Comparison of ENCODE assay signal across 1 cellular context in the genomic region with DNA sequence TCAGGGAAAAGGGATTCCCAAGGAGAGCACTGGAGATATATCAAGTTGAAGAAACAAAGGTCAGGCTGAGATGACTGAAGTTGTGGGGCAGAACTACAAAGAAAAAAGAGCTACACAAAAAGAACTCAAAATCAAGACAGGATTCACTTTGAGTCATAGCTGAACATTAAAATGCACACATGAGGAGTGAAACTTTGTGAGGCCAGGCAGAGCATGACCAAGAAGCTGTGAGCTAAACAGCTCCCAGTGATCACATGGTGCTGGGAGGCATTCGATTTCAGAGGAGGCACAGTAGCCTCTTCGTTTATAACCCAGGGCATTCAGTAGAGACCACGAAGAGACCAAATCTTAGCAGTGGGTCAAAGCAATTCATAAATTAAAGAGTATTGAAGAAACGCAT.
TF ChIP-seq lines count a peak whose summit lies in the region.

No MANE protein-coding gene starts in this region.

TF ChIP-seq in GM23338, 12 proteins besides CTCF, POLR2A, EP300 and RAD21 (continued from another document):
- TF ChIP-seq, protein P1, sequence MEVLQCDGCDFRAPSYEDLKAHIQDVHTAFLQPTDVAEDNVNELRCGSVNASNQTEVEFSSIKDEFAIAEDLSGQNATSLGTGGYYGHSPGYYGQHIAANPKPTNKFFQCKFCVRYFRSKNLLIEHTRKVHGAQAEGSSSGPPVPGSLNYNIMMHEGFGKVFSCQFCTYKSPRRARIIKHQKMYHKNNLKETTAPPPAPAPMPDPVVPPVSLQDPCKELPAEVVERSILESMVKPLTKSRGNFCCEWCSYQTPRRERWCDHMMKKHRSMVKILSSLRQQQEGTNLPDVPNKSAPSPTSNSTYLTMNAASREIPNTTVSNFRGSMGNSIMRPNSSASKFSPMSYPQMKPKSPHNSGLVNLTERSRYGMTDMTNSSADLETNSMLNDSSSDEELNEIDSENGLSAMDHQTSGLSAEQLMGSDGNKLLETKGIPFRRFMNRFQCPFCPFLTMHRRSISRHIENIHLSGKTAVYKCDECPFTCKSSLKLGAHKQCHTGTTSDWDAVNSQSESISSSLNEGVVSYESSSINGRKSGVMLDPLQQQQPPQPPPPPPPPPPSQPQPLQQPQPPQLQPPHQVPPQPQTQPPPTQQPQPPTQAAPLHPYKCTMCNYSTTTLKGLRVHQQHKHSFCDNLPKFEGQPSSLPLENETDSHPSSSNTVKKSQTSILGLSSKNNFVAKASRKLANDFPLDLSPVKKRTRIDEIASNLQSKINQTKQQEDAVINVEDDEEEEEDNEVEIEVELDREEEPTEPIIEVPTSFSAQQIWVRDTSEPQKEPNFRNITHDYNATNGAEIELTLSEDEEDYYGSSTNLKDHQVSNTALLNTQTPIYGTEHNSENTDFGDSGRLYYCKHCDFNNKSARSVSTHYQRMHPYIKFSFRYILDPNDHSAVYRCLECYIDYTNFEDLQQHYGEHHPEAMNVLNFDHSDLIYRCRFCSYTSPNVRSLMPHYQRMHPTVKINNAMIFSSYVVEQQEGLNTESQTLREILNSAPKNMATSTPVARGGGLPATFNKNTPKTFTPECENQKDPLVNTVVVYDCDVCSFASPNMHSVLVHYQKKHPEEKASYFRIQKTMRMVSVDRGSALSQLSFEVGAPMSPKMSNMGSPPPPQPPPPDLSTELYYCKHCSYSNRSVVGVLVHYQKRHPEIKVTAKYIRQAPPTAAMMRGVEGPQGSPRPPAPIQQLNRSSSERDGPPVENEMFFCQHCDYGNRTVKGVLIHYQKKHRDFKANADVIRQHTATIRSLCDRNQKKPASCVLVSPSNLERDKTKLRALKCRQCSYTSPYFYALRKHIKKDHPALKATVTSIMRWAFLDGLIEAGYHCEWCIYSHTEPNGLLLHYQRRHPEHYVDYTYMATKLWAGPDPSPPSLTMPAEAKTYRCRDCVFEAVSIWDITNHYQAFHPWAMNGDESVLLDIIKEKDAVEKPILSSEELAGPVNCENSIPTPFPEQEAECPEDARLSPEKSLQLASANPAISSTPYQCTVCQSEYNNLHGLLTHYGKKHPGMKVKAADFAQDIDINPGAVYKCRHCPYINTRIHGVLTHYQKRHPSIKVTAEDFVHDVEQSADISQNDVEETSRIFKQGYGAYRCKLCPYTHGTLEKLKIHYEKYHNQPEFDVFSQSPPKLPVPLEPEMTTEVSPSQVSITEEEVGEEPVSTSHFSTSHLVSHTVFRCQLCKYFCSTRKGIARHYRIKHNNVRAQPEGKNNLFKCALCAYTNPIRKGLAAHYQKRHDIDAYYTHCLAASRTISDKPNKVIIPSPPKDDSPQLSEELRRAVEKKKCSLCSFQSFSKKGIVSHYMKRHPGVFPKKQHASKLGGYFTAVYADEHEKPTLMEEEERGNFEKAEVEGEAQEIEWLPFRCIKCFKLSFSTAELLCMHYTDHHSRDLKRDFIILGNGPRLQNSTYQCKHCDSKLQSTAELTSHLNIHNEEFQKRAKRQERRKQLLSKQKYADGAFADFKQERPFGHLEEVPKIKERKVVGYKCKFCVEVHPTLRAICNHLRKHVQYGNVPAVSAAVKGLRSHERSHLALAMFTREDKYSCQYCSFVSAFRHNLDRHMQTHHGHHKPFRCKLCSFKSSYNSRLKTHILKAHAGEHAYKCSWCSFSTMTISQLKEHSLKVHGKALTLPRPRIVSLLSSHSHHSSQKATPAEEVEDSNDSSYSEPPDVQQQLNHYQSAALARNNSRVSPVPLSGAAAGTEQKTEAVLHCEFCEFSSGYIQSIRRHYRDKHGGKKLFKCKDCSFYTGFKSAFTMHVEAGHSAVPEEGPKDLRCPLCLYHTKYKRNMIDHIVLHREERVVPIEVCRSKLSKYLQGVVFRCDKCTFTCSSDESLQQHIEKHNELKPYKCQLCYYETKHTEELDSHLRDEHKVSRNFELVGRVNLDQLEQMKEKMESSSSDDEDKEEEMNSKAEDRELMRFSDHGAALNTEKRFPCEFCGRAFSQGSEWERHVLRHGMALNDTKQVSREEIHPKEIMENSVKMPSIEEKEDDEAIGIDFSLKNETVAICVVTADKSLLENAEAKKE (CRISPR knock-in tag; IDR thresholded peaks at IDR 0.05) = no peak
- TF ChIP-seq, protein P2, sequence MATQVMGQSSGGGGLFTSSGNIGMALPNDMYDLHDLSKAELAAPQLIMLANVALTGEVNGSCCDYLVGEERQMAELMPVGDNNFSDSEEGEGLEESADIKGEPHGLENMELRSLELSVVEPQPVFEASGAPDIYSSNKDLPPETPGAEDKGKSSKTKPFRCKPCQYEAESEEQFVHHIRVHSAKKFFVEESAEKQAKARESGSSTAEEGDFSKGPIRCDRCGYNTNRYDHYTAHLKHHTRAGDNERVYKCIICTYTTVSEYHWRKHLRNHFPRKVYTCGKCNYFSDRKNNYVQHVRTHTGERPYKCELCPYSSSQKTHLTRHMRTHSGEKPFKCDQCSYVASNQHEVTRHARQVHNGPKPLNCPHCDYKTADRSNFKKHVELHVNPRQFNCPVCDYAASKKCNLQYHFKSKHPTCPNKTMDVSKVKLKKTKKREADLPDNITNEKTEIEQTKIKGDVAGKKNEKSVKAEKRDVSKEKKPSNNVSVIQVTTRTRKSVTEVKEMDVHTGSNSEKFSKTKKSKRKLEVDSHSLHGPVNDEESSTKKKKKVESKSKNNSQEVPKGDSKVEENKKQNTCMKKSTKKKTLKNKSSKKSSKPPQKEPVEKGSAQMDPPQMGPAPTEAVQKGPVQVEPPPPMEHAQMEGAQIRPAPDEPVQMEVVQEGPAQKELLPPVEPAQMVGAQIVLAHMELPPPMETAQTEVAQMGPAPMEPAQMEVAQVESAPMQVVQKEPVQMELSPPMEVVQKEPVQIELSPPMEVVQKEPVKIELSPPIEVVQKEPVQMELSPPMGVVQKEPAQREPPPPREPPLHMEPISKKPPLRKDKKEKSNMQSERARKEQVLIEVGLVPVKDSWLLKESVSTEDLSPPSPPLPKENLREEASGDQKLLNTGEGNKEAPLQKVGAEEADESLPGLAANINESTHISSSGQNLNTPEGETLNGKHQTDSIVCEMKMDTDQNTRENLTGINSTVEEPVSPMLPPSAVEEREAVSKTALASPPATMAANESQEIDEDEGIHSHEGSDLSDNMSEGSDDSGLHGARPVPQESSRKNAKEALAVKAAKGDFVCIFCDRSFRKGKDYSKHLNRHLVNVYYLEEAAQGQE (IDR thresholded peaks at IDR 0.05; ENCODE audit: unreplicated experiment) = no peak
- no peak for TF ChIP-seq POLR2AphosphoS5 (IDR thresholded peaks at IDR 0.05; ENCODE audit: low read depth)
- no peak for TF ChIP-seq CREB1 (CRISPR knock-in tag; IDR thresholded peaks at IDR 0.05; ENCODE audit: low read depth)
- no peak for TF ChIP-seq NANOG (IDR thresholded peaks at IDR 0.05; ENCODE audit: borderline replicate concordance)
